15 cellular contexts compared by ENCODE assay signal in genomic region chr5:96709152-96709821, GRCh38. TPM values are rescaled to one million over a fixed set of nuclear protein-coding genes. Genes with fewer than 3 reads are reported as not detected.
A peak's percentile ranks its signal among the peaks of the same experiment; 100 is the strongest.
DNase-seq lines count a peak whose midpoint lies in the region; ATAC-seq, FAIRE-seq and TF ChIP-seq lines count a peak whose summit lies in the region.
"Had no signal": no experiment of that assay in that cellular context is flagged by ENCODE, and none has a peak within 500 bp of the region (broad histone marks: within the 10 kb centered on the region; RNA-seq: fewer than 3 reads in every experiment).

No MANE protein-coding gene starts in this region.

- H3K27ac Mint-ChIP-seq in T-helper 17 cell, result peak overlapping the region; percentile 96
- H3K27ac Mint-ChIP-seq: T-helper 2 cell treated with Interferon-gamma antibody and Interleukin-4, amounts not matched to agents 5 μg/mL and 100 μg/mL, for 36 hours had no signal

- H3K27me3 ChIP-seq in pancreas, result no peaks in the 10 kb centered on the region

- H3K4me3 Mint-ChIP-seq in T-helper 17 cell, result no peak overlapping the region
- H3K4me3 Mint-ChIP-seq: immature natural killer cell; T-helper 2 cell treated with Interferon-gamma antibody and Interleukin-4, amounts not matched to agents 5 μg/mL and 100 μg/mL, for 36 hours had no signal

- DNase-seq in EL (peak; percentile 75), T-helper 17 cell (no peak), fibroblast of mammary gland (ENCODE audit: low read depth) (peak; percentile 87), pancreas (no peak), NCI-H187 (lab: John Stamatoyannopoulos, UW) (no peak)
- no peak for DNase-seq in activated CD4-positive, CD25-positive, alpha-beta regulatory T cell (lab: John Stamatoyannopoulos, UW)
- DNase-seq: activated T-cell treated with anti-CD3 and anti-CD28 coated beads for 4 hours, cortex of kidney, immature natural killer cell, NCI-H774 had no signal

- FAIRE-seq in pancreas (lab: Jason Lieb, UNC), result no peak
- FAIRE-seq: H1 had no signal

- no peaks in the 10 kb centered on the region for H3K36me3 ChIP-seq in pancreas

- WGBS in pancreas, 2 donors, result 28 to 32% methylated on average over 3 of the region's 3 CpGs

- H3K36me3 Mint-ChIP-seq in T-helper 17 cell (ENCODE audit: low read depth), result no peaks in the 10 kb centered on the region

- H3K27ac ChIP-seq in pancreas, result no peak overlapping the region

- TF ChIP-seq CTCF in fibroblast of mammary gland (conservative IDR thresholded peaks at IDR 0.05; ENCODE audit: control insufficient read depth, insufficient read depth, low read depth, low read length), result no peak
- TF ChIP-seq CTCF in pancreas (IDR thresholded peaks at IDR 0.05), result no peak

- no peak for ATAC-seq in T-helper 17 cell
- peak; percentile 46 to 72 (median 65) for ATAC-seq in pancreas
- no peak for ATAC-seq in GM21526 (IDR thresholded peaks at IDR 0.05; ENCODE audit: low FRiP score, unreplicated experiment)
- ATAC-seq in GM21529 (IDR thresholded peaks at IDR 0.05; ENCODE audit: unreplicated experiment), result no peak

- H3K27me3 Mint-ChIP-seq in T-helper 17 cell, result no peaks in the 10 kb centered on the region
- H3K27me3 Mint-ChIP-seq: progenitor cell of endocrine pancreas had no signal

- peaks cover 17 to 36% (median 19%) of the 10 kb centered on the region in 3 donors for H3K4me1 ChIP-seq in pancreas

- H3K4me3 ChIP-seq in fibroblast of mammary gland (ENCODE audit: control insufficient read depth, low read depth, low read length) (no peak overlapping the region), pancreas (no peak overlapping the region)

- H3K4me1 Mint-ChIP-seq in T-helper 17 cell, result peaks cover 41% of the 10 kb centered on the region

- intact Hi-C loops in pancreas (cut with DNase I), result no loop called here

- H3K9me3 ChIP-seq in T-helper 17 cell (ENCODE audit: control insufficient read depth, low read length, poor library complexity, severe bottlenecking) (no peaks in the 10 kb centered on the region), pancreas (no peaks in the 10 kb centered on the region)

RNA-seq across cellular contexts. Expression of gene CAST, which starts 47.1 kb away (rescaled TPM):
- total RNA-seq in T-helper 17 cell, result 100 to 1,000 TPM; 303 TPM
- 100 to 1,000 TPM in 1 of 6 donors, 10 to 100 TPM in 5; 56.4 to 100 (median 68.1) TPM for total RNA-seq in pancreas
- 10 to 100 TPM; 26.5 to 37.5 TPM for polyA plus RNA-seq in pancreas

Comparison
In these comparisons a context has a peak if more than half of its experiments do, and no peak if none do; other contexts are left out.
1. DNase-seq: peak in EL (single experiment) and fibroblast of mammary gland (single experiment); none in T-helper 17 cell (0 of 3), pancreas (0 of 6), activated CD4-positive, CD25-positive, alpha-beta regulatory T cell (0 of 4) and NCI-H187 (0 of 2).
2. ATAC-seq: peak in pancreas (4 of 4); none in T-helper 17 cell (single experiment), GM21526 (single experiment) and GM21529 (single experiment).